24 cellular contexts compared by ENCODE assay signal in genomic region chr10:413662-414071, GRCh38.
"Had no signal": no experiment of that assay in that cellular context is flagged by ENCODE, and none has a peak within 500 bp of the region (broad histone marks: within the 10 kb centered on the region; RNA-seq: fewer than 3 reads in every experiment).

No MANE protein-coding gene starts in this region.

- H3K4me3 Mint-ChIP-seq: activated CD4-positive, alpha-beta T cell treated with anti-CD3 and anti-CD28 coated beads, Interleukin-2, amount 10 ng/mL, durations not matched to agents 7 days and 5 days; activated CD8-positive, alpha-beta T cell treated with anti-CD3 and anti-CD28 coated beads for 36 hours; activated T-helper 17 cell treated with anti-CD3 and anti-CD28 coated beads, Interleukin-2, amount 50 U/mL, for 72 hours; mesothelial cell of epicardium; T-helper 2 cell treated with Interferon-gamma antibody and Interleukin-4, amounts not matched to agents 5 μg/mL and 100 μg/mL, for 36 hours had no signal

- H3K4me3 ChIP-seq: sigmoid colon had no signal

- H3K9me3 Mint-ChIP-seq: activated CD4-positive, alpha-beta T cell treated with anti-CD3 and anti-CD28 coated beads, Interleukin-2, amount 10 ng/mL, durations not matched to agents 7 days and 5 days; activated CD8-positive, alpha-beta T cell treated with anti-CD3 and anti-CD28 coated beads for 36 hours; activated naive CD4-positive, alpha-beta T cell treated with anti-CD3 and anti-CD28 coated beads, Interleukin-2, amount 50 U/mL, for 72 hours; activated T-helper 17 cell treated with anti-CD3 and anti-CD28 coated beads, Interleukin-2, amount 50 U/mL, for 72 hours; mesothelial cell of epicardium; T-helper 2 cell treated with Interferon-gamma antibody and Interleukin-4, amounts not matched to agents 5 μg/mL and 100 μg/mL, for 36 hours had no signal

- DNase-seq: activated CD4-positive, alpha-beta T cell treated with anti-CD3 and anti-CD28 coated beads, Interleukin-2, amount 10 ng/mL, durations not matched to agents 7 days and 5 days; activated CD4-positive, CD25-positive, alpha-beta regulatory T cell treated with anti-CD3 and anti-CD28 coated beads, Interleukin-2, amount 50 U/mL, for 72 hours; activated CD8-positive, alpha-beta T cell treated with anti-CD3 and anti-CD28 coated beads for 36 hours; activated T-cell treated with anti-CD3 and anti-CD28 coated beads, Interleukin-2, amount 50 U/mL, for 1 hour; aorta; brain microvascular endothelial cell; caudate nucleus; dermis blood vessel endothelial cell; effector memory CD4-positive, alpha-beta T cell; hippocampal formation; kidney glomerular epithelial cell; left ventricle myocardium superior; mammary epithelial cell; retina; sigmoid colon; stimulated activated CD4-positive, alpha-beta T cell treated with anti-CD3 and anti-CD28 coated beads, Interleukin-4, amount 100 ng/mL, for 1 hour; stimulated activated naive CD8-positive, alpha-beta T cell treated with anti-CD3 and anti-CD28 coated beads, Interleukin-15, Interleukin-2, amounts not matched to agents 100 U/mL and 50 U/mL, for 24 hours had no signal

- H3K27ac ChIP-seq: brain microvascular endothelial cell, sigmoid colon, VCaP had no signal

- ATAC-seq: activated CD8-positive, alpha-beta T cell treated with anti-CD3 and anti-CD28 coated beads for 36 hours; activated naive CD4-positive, alpha-beta T cell treated with anti-CD3 and anti-CD28 coated beads, Interleukin-2, amount 50 U/mL, for 72 hours; activated T-helper 17 cell treated with anti-CD3 and anti-CD28 coated beads, Interleukin-2, amount 50 U/mL, for 72 hours; left ventricle myocardium superior; stimulated activated naive CD8-positive, alpha-beta T cell treated with anti-CD3 and anti-CD28 coated beads, Interleukin-15, Interleukin-2, amounts not matched to agents 100 U/mL and 50 U/mL, for 24 hours had no signal

- FAIRE-seq: frontal cortex had no signal

- H3K4me1 ChIP-seq: sigmoid colon had no signal

- H3K27ac Mint-ChIP-seq: activated CD4-positive, alpha-beta T cell treated with anti-CD3 and anti-CD28 coated beads, Interleukin-2, amount 10 ng/mL, durations not matched to agents 7 days and 5 days; activated CD8-positive, alpha-beta T cell treated with anti-CD3 and anti-CD28 coated beads for 36 hours; activated naive CD4-positive, alpha-beta T cell treated with anti-CD3 and anti-CD28 coated beads, Interleukin-2, amount 50 U/mL, for 72 hours; activated T-helper 17 cell treated with anti-CD3 and anti-CD28 coated beads, Interleukin-2, amount 50 U/mL, for 72 hours; mesothelial cell of epicardium; T-helper 2 cell treated with Interferon-gamma antibody and Interleukin-4, amounts not matched to agents 5 μg/mL and 100 μg/mL, for 36 hours had no signal

- H3K36me3 Mint-ChIP-seq: activated naive CD4-positive, alpha-beta T cell treated with anti-CD3 and anti-CD28 coated beads, Interleukin-2, amount 50 U/mL, for 72 hours had no signal

- H3K27me3 Mint-ChIP-seq: activated CD4-positive, alpha-beta T cell treated with anti-CD3 and anti-CD28 coated beads, Interleukin-2, amount 10 ng/mL, durations not matched to agents 7 days and 5 days; activated CD8-positive, alpha-beta T cell treated with anti-CD3 and anti-CD28 coated beads for 36 hours; progenitor cell of endocrine pancreas had no signal

- H3K27me3 ChIP-seq: brain microvascular endothelial cell, sigmoid colon had no signal

- H3K4me1 Mint-ChIP-seq: activated T-helper 17 cell treated with anti-CD3 and anti-CD28 coated beads, Interleukin-2, amount 50 U/mL, for 72 hours had no signal

- H3K9me3 ChIP-seq: sigmoid colon had no signal
